Comparison of ENCODE assay signal across 8 cellular contexts in the genomic region with DNA sequence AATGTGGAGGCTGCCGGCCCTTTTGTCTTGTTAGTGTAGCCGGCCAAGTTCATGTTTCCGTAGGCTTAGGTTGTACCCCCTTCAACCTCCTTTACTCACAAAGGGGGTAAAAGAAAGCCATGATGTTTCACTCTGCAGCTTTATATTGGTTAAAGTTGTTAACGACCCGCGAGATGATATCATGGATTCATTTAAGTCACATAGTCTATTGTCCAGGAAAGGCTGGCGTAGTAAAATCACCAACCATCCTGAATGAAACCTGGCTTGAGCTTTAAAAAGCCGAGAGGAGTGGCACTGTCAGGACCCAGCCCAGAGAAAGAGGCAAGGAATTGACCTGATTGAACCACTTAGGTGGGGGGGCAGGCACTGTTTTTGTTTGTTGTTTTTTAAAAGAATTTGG. TPM values are rescaled to one million over a fixed set of nuclear protein-coding genes. Genes with fewer than 3 reads are reported as not detected.
DNase-seq lines count a peak whose midpoint lies in the region; ATAC-seq and TF ChIP-seq lines count a peak whose summit lies in the region.

No MANE protein-coding gene starts in this region.

- no peak for TF ChIP-seq POLR2A in GM18505 (IDR thresholded peaks at IDR 0.05; ENCODE audit: borderline replicate concordance, extremely low read depth, insufficient read depth, insufficient read length)

- H3K9ac ChIP-seq in iPS-18a (ENCODE audit: low read length) = peak overlapping the region; percentile 95

- H3K4me3 ChIP-seq in iPS-18a (ENCODE audit: low read length) = peak overlapping the region; percentile 94

- H3K9me3 ChIP-seq in iPS-18a (ENCODE audit: control insufficient read depth, low read depth, low read length) = no peaks in the 10 kb centered on the region

- ATAC-seq in stimulated activated naive B cell treated with anti-CD40 and anti-IgM and Interleukin-4, amounts not matched to agents 10 μg/mL and 1 μg/mL and 100 μg/mL, for 72 hours (replicated peaks) = peak in 1 of 2 donors; percentile 2
- ATAC-seq in GM18505 (IDR thresholded peaks at IDR 0.05; ENCODE audit: unreplicated experiment) = no peak

- no peaks in the 10 kb centered on the region for H3K27me3 ChIP-seq in iPS-18a (ENCODE audit: control insufficient read depth, insufficient read depth, low read length)

- H3K36me3 Mint-ChIP-seq in activated naive CD8-positive, alpha-beta T cell treated with anti-CD3 and anti-CD28 coated beads for 36 hours = peaks cover 32% of the 10 kb centered on the region
- peaks cover 10 to 16% of the 10 kb centered on the region in 2 donors for H3K36me3 Mint-ChIP-seq in stimulated activated naive B cell treated with anti-CD40 and anti-IgM and Interleukin-4, amounts not matched to agents 10 μg/mL and 1 μg/mL and 100 μg/mL, for 72 hours

- DNase-seq in HT-29 (ENCODE audit: low spot score) = peak; percentile 18
- no peak for DNase-seq in activated naive CD8-positive, alpha-beta T cell treated with anti-CD3 and anti-CD28 coated beads for 36 hours
- no peak for DNase-seq in stimulated activated naive B cell treated with anti-CD40 and anti-IgM and Interleukin-4, amounts not matched to agents 10 μg/mL and 1 μg/mL and 100 μg/mL, for 72 hours
- DNase-seq in NCI-H2081 (lab: John Stamatoyannopoulos, UW) = no peak
- DNase-seq in OCI-M2 (lab: John Stamatoyannopoulos, UW; ENCODE audit: unreplicated experiment) = no peak
- no peak for DNase-seq in nucleus accumbens (lab: John Stamatoyannopoulos, UW)

- peaks cover 4% of the 10 kb centered on the region for H3K4me1 ChIP-seq in iPS-18a (ENCODE audit: control insufficient read depth, low read depth, low read length)

- H3K27ac Mint-ChIP-seq in activated naive CD8-positive, alpha-beta T cell treated with anti-CD3 and anti-CD28 coated beads for 36 hours = peak overlapping the region; percentile 90
- H3K27ac Mint-ChIP-seq in stimulated activated naive B cell treated with anti-CD40 and anti-IgM and Interleukin-4, amounts not matched to agents 10 μg/mL and 1 μg/mL and 100 μg/mL, for 72 hours = peak overlapping the region; percentile 92

- H3K27ac ChIP-seq in iPS-18a (ENCODE audit: low read length) = no peak overlapping the region

- no peaks in the 10 kb centered on the region for H3K27me3 Mint-ChIP-seq in activated naive CD8-positive, alpha-beta T cell treated with anti-CD3 and anti-CD28 coated beads for 36 hours
- no peaks in the 10 kb centered on the region for H3K27me3 Mint-ChIP-seq in stimulated activated naive B cell treated with anti-CD40 and anti-IgM and Interleukin-4, amounts not matched to agents 10 μg/mL and 1 μg/mL and 100 μg/mL, for 72 hours

- H3K36me3 ChIP-seq in iPS-18a (ENCODE audit: control insufficient read depth, low read depth, low read length) = peaks cover 47% of the 10 kb centered on the region

- H3K4me1 Mint-ChIP-seq in activated naive CD8-positive, alpha-beta T cell treated with anti-CD3 and anti-CD28 coated beads for 36 hours = peaks cover 22% of the 10 kb centered on the region
- peaks cover 9 to 41% of the 10 kb centered on the region in 2 donors for H3K4me1 Mint-ChIP-seq in stimulated activated naive B cell treated with anti-CD40 and anti-IgM and Interleukin-4, amounts not matched to agents 10 μg/mL and 1 μg/mL and 100 μg/mL, for 72 hours

- no peaks in the 10 kb centered on the region for H3K9me3 Mint-ChIP-seq in activated naive CD8-positive, alpha-beta T cell treated with anti-CD3 and anti-CD28 coated beads for 36 hours
- H3K9me3 Mint-ChIP-seq in stimulated activated naive B cell treated with anti-CD40 and anti-IgM and Interleukin-4, amounts not matched to agents 10 μg/mL and 1 μg/mL and 100 μg/mL, for 72 hours = no peaks in the 10 kb centered on the region

- peak overlapping the region; percentile 87 for H3K4me3 Mint-ChIP-seq in activated naive CD8-positive, alpha-beta T cell treated with anti-CD3 and anti-CD28 coated beads for 36 hours
- H3K4me3 Mint-ChIP-seq in stimulated activated naive B cell treated with anti-CD40 and anti-IgM and Interleukin-4, amounts not matched to agents 10 μg/mL and 1 μg/mL and 100 μg/mL, for 72 hours = peak overlapping the region; percentile 85 to 96

RNA-seq across cellular contexts. Expression of a gene that starts 1.3 kb away (rescaled TPM):
- total RNA-seq in HT-29 (2014; rRNA removed; shearing (Covaris generic)) = 134 and 158 TPM in 2 replicates
- total RNA-seq in activated naive CD8-positive, alpha-beta T cell treated with anti-CD3 and anti-CD28 coated beads for 36 hours = 10 to 100 TPM; 90.2 to 99.1 TPM

RNA-seq across cellular contexts. Expression of a gene that starts 5.4 kb away (rescaled TPM):
- total RNA-seq in HT-29 (2014; rRNA removed; shearing (Covaris generic)) = 41.0 and 44.7 TPM in 2 replicates
- 10 to 100 TPM; 43.8 to 46.3 TPM for total RNA-seq in activated naive CD8-positive, alpha-beta T cell treated with anti-CD3 and anti-CD28 coated beads for 36 hours

RNA-seq across cellular contexts. Expression of a gene that starts 17.7 kb away (rescaled TPM):
- total RNA-seq in HT-29 (2014; rRNA removed; shearing (Covaris generic)) = 1.6 and 4.8 TPM in 2 replicates
- 1 to 10 TPM; 7.8 to 8.8 TPM for total RNA-seq in activated naive CD8-positive, alpha-beta T cell treated with anti-CD3 and anti-CD28 coated beads for 36 hours

RNA-seq across cellular contexts. Expression of a gene that starts 46.3 kb away (rescaled TPM):
- total RNA-seq in HT-29 (2014; rRNA removed; shearing (Covaris generic)) = 6.2 and 15.5 TPM in 2 replicates
- total RNA-seq in activated naive CD8-positive, alpha-beta T cell treated with anti-CD3 and anti-CD28 coated beads for 36 hours = 1 to 10 TPM; 5.5 to 9.3 TPM
